ENCODE assay signal across 29 cellular contexts in genomic region chr3:150041877-150042276, GRCh38.
"Had no signal": no experiment of that assay in that cellular context is flagged by ENCODE, and none has a peak within 500 bp of the region (broad histone marks: within the 10 kb centered on the region; RNA-seq: fewer than 3 reads in every experiment).

No MANE protein-coding gene starts in this region.

- H3K4me1 ChIP-seq: adrenal gland, ascending aorta, body of pancreas, breast epithelium had no signal

- H3K27me3 ChIP-seq: adrenal gland, ascending aorta, body of pancreas, brain microvascular endothelial cell, breast epithelium, cardiac muscle cell had no signal

- H3K9me3 ChIP-seq: body of pancreas had no signal

- DNase-seq: activated effector memory CD4-positive, alpha-beta T cell treated with anti-CD3 and anti-CD28 coated beads, Interleukin-2, amount 50 U/mL, for 16 hours; activated effector memory CD4-positive, alpha-beta T cell treated with Interleukin-2 at 50 U/mL for 16 hours; activated gamma-delta T cell; activated gamma-delta T cell treated with Interleukin-2 at 50 U/mL for 16 hours; activated naive CD4-positive, alpha-beta T cell; activated naive CD4-positive, alpha-beta T cell treated with anti-CD3 and anti-CD28 coated beads for 36 hours; activated naive CD4-positive, alpha-beta T cell treated with anti-CD3 and anti-CD28 coated beads, Interleukin-2, amount 10 ng/mL, durations not matched to agents 7 days and 5 days; activated naive CD4-positive, alpha-beta T cell treated with anti-CD3 and anti-CD28 coated beads, Interleukin-2, amount 50 U/mL, for 16 hours; activated naive CD4-positive, alpha-beta T cell treated with Interleukin-2 at 50 U/mL for 16 hours; activated naive CD8-positive, alpha-beta T cell treated with anti-CD3 and anti-CD28 coated beads for 36 hours; activated naive CD8-positive, alpha-beta T cell treated with anti-CD3 and anti-CD28 coated beads, Interleukin-2, amount 10 ng/mL, durations not matched to agents 7 days and 5 days; activated naive CD8-positive, alpha-beta T cell treated with anti-CD3 and anti-CD28 coated beads, Interleukin-2, amount 50 U/mL, for 24 hours; activated T-cell treated with anti-CD3 and anti-CD28 coated beads, Interleukin-2, amount 50 U/mL, for 24 hours; activated T-cell treated with anti-CD3 and anti-CD28 coated beads, Interleukin-2, amount 50 U/mL, for 4 hours; activated T-cell treated with anti-CD3 and anti-CD28 coated beads, Interleukin-2, amount 50 U/mL, for 48 hours; activated T-cell treated with anti-CD3 and anti-CD28 coated beads, Interleukin-2, amount 50 U/mL, for 72 hours; adrenal gland; amniotic stem cell; amygdala; anterior cingulate cortex; aorta; body of pancreas; brain microvascular endothelial cell; caudate nucleus; central memory CD4-positive, alpha-beta T cell; cerebellar nuclear complex had no signal

- H3K36me3 ChIP-seq: adrenal gland, ascending aorta, brain microvascular endothelial cell, breast epithelium, cardiac muscle cell had no signal

- H3K4me3 ChIP-seq: adrenal gland, ascending aorta, body of pancreas, breast epithelium, cardiac muscle cell had no signal

- H3K27ac ChIP-seq: adrenal gland, ascending aorta, body of pancreas, brain microvascular endothelial cell, breast epithelium, cardiac muscle cell had no signal
